ENCODE assay signal across 8 cellular contexts in genomic region chr3:39051649-39052557, GRCh38. TPM values are rescaled to one million over a fixed set of nuclear protein-coding genes. Genes with fewer than 3 reads are reported as not detected.
DNase-seq lines count a peak whose midpoint lies in the region; ATAC-seq and TF ChIP-seq lines count a peak whose summit lies in the region.

TSS of gene SCN11A (minus strand) at chr3:39051944. CDS start at chr3:38950362, 101,582 bp downstream.
TSS of gene WDR48 (plus strand) at chr3:39052016. CDS start at chr3:39052026, 10 bp downstream.

- intact Hi-C loops in colonic mucosa (cut with DNase I), result no loop called here

- H3K9me3 ChIP-seq in colonic mucosa, result no peaks in the 10 kb centered on the region

- no peaks in the 10 kb centered on the region for H3K4me1 ChIP-seq in colonic mucosa

- peak within 1 kb of the TSS; percentile 77 to 87 for H3K9ac ChIP-seq in colonic mucosa (ENCODE audit: low read depth in 2 of 2, low read length in 2 of 2)

- peak within 1 kb of the TSS; percentile 81 for H3K27ac ChIP-seq in colonic mucosa
- peak within 1 kb of the TSS; percentile 95 for H3K27ac ChIP-seq in layer of hippocampus (ENCODE audit: low read depth, low read length)

- POLR2A ChIA-PET in BJ (lab: Charles Lee), result interaction anchor here (0.6 kb wide), 1 partner anchor 43 kb away, joined by 3 read pairs; no protein-coding TSS in a partner anchor

- peak; percentile 98 for ATAC-seq in HG03457 (IDR thresholded peaks at IDR 0.05; ENCODE audit: unreplicated experiment)

- CTCF ChIA-PET in BJ (lab: Yijun Ruan, JAX), result interaction anchor here (1.4 kb wide), 1 partner anchor 21 kb away, joined by 4 read pairs; no protein-coding TSS in a partner anchor

- H3K4me3 ChIP-seq in BJ (ENCODE audit: low read depth, low read length) (peak within 1 kb of the TSS; percentile 82), colonic mucosa (peak within 1 kb of the TSS; percentile 97)

- H3K36me3 ChIP-seq in BJ (ENCODE audit: control insufficient read depth, insufficient read depth, low read length) (no peaks in the 10 kb centered on the region), colonic mucosa (no peaks in the 10 kb centered on the region)

- DNase-seq in BJ (ENCODE audit: low read depth), result peak; percentile 42
- peak; percentile 58 for DNase-seq in GM19240 (ENCODE audit: insufficient read length, low spot score)
- peak; percentile 77 to 90 for DNase-seq in NCI-H524 (lab: John Stamatoyannopoulos, UW)
- DNase-seq in activated CD4-positive, alpha-beta T cell treated with anti-CD3 and anti-CD28 coated beads for 48 hours, result peak; percentile 95
- peak; percentile 96 for DNase-seq in colonic mucosa
- DNase-seq in stimulated activated CD4-positive, alpha-beta T cell treated with anti-CD3 and anti-CD28 coated beads, Interleukin-1b, Interleukin-23, amount 100 ng/mL, for 24 hours (ENCODE audit: low read depth in 4 of 4, low spot score in 1 of 4), result peak; percentile 81 to 92 (median 86)

- TF ChIP-seq CTCF in BJ (IDR thresholded peaks at IDR 0.05; ENCODE audit: insufficient read depth, low read depth, low read length), result no peak
- no peak for TF ChIP-seq CTCF in colonic mucosa (IDR thresholded peaks at IDR 0.05)

- H3K27me3 ChIP-seq in BJ (ENCODE audit: control insufficient read depth, insufficient read depth, low read length) (no peaks in the 10 kb centered on the region), colonic mucosa (no peaks in the 10 kb centered on the region), layer of hippocampus (ENCODE audit: control insufficient read depth, insufficient read depth, low read length) (no peaks in the 10 kb centered on the region)

RNA-seq across cellular contexts. Expression of gene SCN11A, which starts in this region (rescaled TPM):
- polyA plus RNA-seq in BJ (2011; rRNA removed), result 0.02 and 0.04 TPM in 2 replicates
- polyA minus RNA-seq in BJ (2011; rRNA and poly(A)+ RNA removed), result not detected in 2 replicates
- under 1 TPM; 0.05 to 0.61 TPM for total RNA-seq in colonic mucosa

RNA-seq across cellular contexts. Expression of gene WDR48, which starts in this region (rescaled TPM):
- 20.1 and 33.0 TPM in 2 replicates for polyA plus RNA-seq in BJ (2011; rRNA removed)
- 19.3 and 19.6 TPM in 2 replicates for polyA minus RNA-seq in BJ (2011; rRNA and poly(A)+ RNA removed)
- total RNA-seq in colonic mucosa, result 10 to 100 TPM; 26.1 to 51.2 TPM

Comparison
In these comparisons a context has a peak if more than half of its experiments do, and no peak if none do; other contexts are left out.
1. Peak in every context shown above with its lines: DNase-seq, ATAC-seq, H3K4me3 ChIP-seq and H3K27ac ChIP-seq.
2. DNase-seq: peak in every context shown above with its lines; median percentile 96 in colonic mucosa; 95 in activated CD4-positive, alpha-beta T cell treated with anti-CD3 and anti-CD28 coated beads for 48 hours; 86 in stimulated activated CD4-positive, alpha-beta T cell treated with anti-CD3 and anti-CD28 coated beads, Interleukin-1b, Interleukin-23, amount 100 ng/mL, for 24 hours; 84 in NCI-H524; 58 in GM19240; 42 in BJ.